20 cellular contexts compared by ENCODE assay signal in the genomic region with DNA sequence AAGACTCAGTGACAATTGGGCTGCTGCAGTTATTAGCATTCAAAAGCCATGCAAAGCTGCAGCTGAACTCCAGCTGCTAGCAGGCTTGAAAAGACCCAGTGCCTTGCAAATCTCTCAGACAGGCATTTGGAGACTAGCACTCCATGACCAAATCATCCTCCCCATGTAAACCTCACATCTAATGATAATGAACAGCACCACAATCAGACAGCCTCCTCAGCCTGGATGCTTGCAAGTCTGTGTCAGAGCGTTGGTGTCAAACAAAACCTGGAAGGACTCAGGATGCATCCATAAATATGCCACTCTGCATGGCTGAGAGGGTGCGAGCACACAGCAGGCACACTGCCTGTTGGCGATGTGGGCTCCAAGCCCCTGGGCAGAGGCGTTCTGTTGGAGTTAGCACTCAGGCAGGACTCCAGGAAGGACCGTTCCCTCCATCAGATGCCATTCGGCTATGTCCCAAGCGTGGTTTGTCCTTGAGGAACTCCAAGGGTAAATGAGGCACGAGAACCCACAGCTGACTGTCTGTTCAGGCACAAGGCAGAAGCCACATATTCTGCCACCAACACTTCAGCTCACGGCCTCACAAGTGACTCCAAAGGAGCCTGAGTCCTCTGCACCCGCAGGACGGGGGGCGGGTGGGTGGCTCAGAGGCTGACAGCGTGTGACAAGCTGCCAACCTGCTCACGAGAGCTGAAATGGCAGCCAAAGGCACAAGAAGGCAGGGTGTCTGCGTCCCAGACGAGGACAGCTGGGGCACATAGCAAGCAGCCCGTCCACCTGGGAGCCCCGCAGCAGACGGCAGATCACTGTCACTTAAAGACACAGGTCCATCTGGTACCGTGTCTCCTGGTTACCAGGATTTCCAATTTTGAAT.
DNase-seq lines count a peak whose midpoint lies in the region; ATAC-seq and TF ChIP-seq lines count a peak whose summit lies in the region.
"Had no signal": no experiment of that assay in that cellular context is flagged by ENCODE, and none has a peak within 500 bp of the region (broad histone marks: within the 10 kb centered on the region; RNA-seq: fewer than 3 reads in every experiment).

No MANE protein-coding gene starts in this region.

- no peaks in the 10 kb centered on the region for H3K4me1 ChIP-seq in right cardiac atrium (ENCODE audit: control insufficient read depth, insufficient read depth, low read length)
- H3K4me1 ChIP-seq: A549, testis had no signal

- peak overlapping the region; percentile 40 to 96 (median 94) for H3K27ac Mint-ChIP-seq in brain
- H3K27ac Mint-ChIP-seq in osteocyte (ENCODE audit: unreplicated experiment) = no peak overlapping the region
- H3K27ac Mint-ChIP-seq: activated naive CD8-positive, alpha-beta T cell treated with anti-CD3 and anti-CD28 coated beads for 36 hours; naive B cell; stimulated activated effector memory CD8-positive, alpha-beta T cell treated with anti-CD3 and anti-CD28 coated beads, Interleukin-12 subunit alpha, Interleukin-12 subunit beta, amount 100 ng/mL, for 72 hours had no signal

- H3K4me3 Mint-ChIP-seq in brain (peak overlapping the region in 3 of 5 experiments; percentile 6 to 58 (median 51)), osteocyte (ENCODE audit: unreplicated experiment) (no peak overlapping the region)
- H3K4me3 Mint-ChIP-seq: activated naive CD8-positive, alpha-beta T cell treated with anti-CD3 and anti-CD28 coated beads for 36 hours; naive B cell; stimulated activated effector memory CD8-positive, alpha-beta T cell treated with anti-CD3 and anti-CD28 coated beads, Interleukin-12 subunit alpha, Interleukin-12 subunit beta, amount 100 ng/mL, for 72 hours had no signal

- H3K27me3 Mint-ChIP-seq in brain = no peaks in the 10 kb centered on the region
- H3K27me3 Mint-ChIP-seq in osteocyte (ENCODE audit: unreplicated experiment) = peaks cover 2% of the 10 kb centered on the region

- WGBS in right cardiac atrium = 43% methylated on average over 20 of the region's 20 CpGs

- H3K27me3 ChIP-seq in right cardiac atrium (ENCODE audit: control insufficient read depth, insufficient read depth) = no peaks in the 10 kb centered on the region
- H3K27me3 ChIP-seq: testis had no signal

- H3K4me1 Mint-ChIP-seq in brain (peaks cover 62% of the 10 kb centered on the region), osteocyte (ENCODE audit: unreplicated experiment) (no peaks in the 10 kb centered on the region)
- H3K4me1 Mint-ChIP-seq: activated naive CD8-positive, alpha-beta T cell treated with anti-CD3 and anti-CD28 coated beads for 36 hours; naive B cell; stimulated activated effector memory CD8-positive, alpha-beta T cell treated with anti-CD3 and anti-CD28 coated beads, Interleukin-12 subunit alpha, Interleukin-12 subunit beta, amount 100 ng/mL, for 72 hours had no signal

- H3K36me3 Mint-ChIP-seq in brain (no peaks in the 10 kb centered on the region), osteocyte (ENCODE audit: unreplicated experiment) (no peaks in the 10 kb centered on the region)
- H3K36me3 Mint-ChIP-seq: activated naive CD8-positive, alpha-beta T cell treated with anti-CD3 and anti-CD28 coated beads for 36 hours; naive B cell; stimulated activated effector memory CD8-positive, alpha-beta T cell treated with anti-CD3 and anti-CD28 coated beads, Interleukin-12 subunit alpha, Interleukin-12 subunit beta, amount 100 ng/mL, for 72 hours had no signal

- H3K9me3 Mint-ChIP-seq in brain (peaks cover 0 to 3% (median 0%) of the 10 kb centered on the region in 5 experiments), osteocyte (ENCODE audit: unreplicated experiment) (no peaks in the 10 kb centered on the region)
- H3K9me3 Mint-ChIP-seq: activated naive CD8-positive, alpha-beta T cell treated with anti-CD3 and anti-CD28 coated beads for 36 hours had no signal

- no peak overlapping the region for H3K27ac ChIP-seq in right cardiac atrium (ENCODE audit: low read length)
- H3K27ac ChIP-seq: A549, coronary artery, testis had no signal

- no peak for TF ChIP-seq CTCF in brain (conservative IDR thresholded peaks at IDR 0.05)
- no peak for TF ChIP-seq CTCF in osteocyte (IDR thresholded peaks at IDR 0.05)

- intact Hi-C loops in right cardiac atrium (cut with DNase I) = no loop called here

- DNase-seq in NCI-H82 (lab: John Stamatoyannopoulos, UW) (peak; percentile 72), NCI-H82 treated with DMSO at 0.1 percent for 48 hours (lab: John Stamatoyannopoulos, UW; ENCODE audit: unreplicated experiment) (no peak), right cardiac atrium (peak; percentile 13 to 60 (median 52)), pons (ENCODE audit: low spot score) (peak; percentile 17), SHP77 treated with DMSO at 0.1 percent for 48 hours (lab: John Stamatoyannopoulos, UW) (no peak), NCI-H1048 (lab: John Stamatoyannopoulos, UW) (no peak), osteocyte (ENCODE audit: extremely low spot score, unreplicated experiment) (no peak)
- DNase-seq: activated CD4-positive, CD25-positive, alpha-beta regulatory T cell treated with anti-CD3 and anti-CD28 coated beads, Interleukin-2, amount 50 U/mL, for 72 hours; activated naive CD8-positive, alpha-beta T cell treated with anti-CD3 and anti-CD28 coated beads for 36 hours; mammary epithelial cell; MM.1S; naive B cell; NCI-H187; NCI-H446 treated with DMSO at 0.1 percent for 48 hours; T-helper 9 cell; testis had no signal

- ATAC-seq in right cardiac atrium = peak; percentile 51 to 66
- ATAC-seq: A549; stimulated activated effector memory CD8-positive, alpha-beta T cell treated with anti-CD3 and anti-CD28 coated beads, Interleukin-12 subunit alpha, Interleukin-12 subunit beta, amount 100 ng/mL, for 72 hours had no signal

- no peaks in the 10 kb centered on the region for H3K9me3 ChIP-seq in right cardiac atrium (ENCODE audit: control insufficient read depth, low read length)
- H3K9me3 ChIP-seq: testis had no signal

- H3K4me3 ChIP-seq in right cardiac atrium (ENCODE audit: low read length) = no peak overlapping the region
- H3K4me3 ChIP-seq: A549, coronary artery, testis had no signal

Comparison
In these comparisons a context has a peak if more than half of its experiments do, and no peak if none do; other contexts are left out.
1. DNase-seq: peak in NCI-H82 (single experiment), right cardiac atrium (3 of 3) and pons (single experiment); none in NCI-H82 treated with DMSO at 0.1 percent for 48 hours (single experiment), SHP77 treated with DMSO at 0.1 percent for 48 hours (single experiment), NCI-H1048 (single experiment) and osteocyte (single experiment).